Comparison of ENCODE assay signal across 28 cellular contexts in genomic region chr2:52253605-52254004, GRCh38.
"Had no signal": no experiment of that assay in that cellular context is flagged by ENCODE, and none has a peak within 500 bp of the region (broad histone marks: within the 10 kb centered on the region; RNA-seq: fewer than 3 reads in every experiment).

No MANE protein-coding gene starts in this region.

- H3K27ac Mint-ChIP-seq: activated CD4-positive, alpha-beta T cell treated with anti-CD3 and anti-CD28 coated beads, Interleukin-2, amount 10 ng/mL, durations not matched to agents 24 days and 14 days; activated CD8-positive, alpha-beta T cell treated with anti-CD3 and anti-CD28 coated beads for 36 hours; activated naive CD8-positive, alpha-beta T cell treated with anti-CD3 and anti-CD28 coated beads for 36 hours had no signal

- H3K27ac ChIP-seq: ascending aorta, cardiac muscle cell, SJCRH30, SK-N-MC, WERI-Rb-1 had no signal

- H3K4me1 Mint-ChIP-seq: activated CD4-positive, alpha-beta T cell treated with anti-CD3 and anti-CD28 coated beads, Interleukin-2, amount 10 ng/mL, durations not matched to agents 24 days and 14 days; activated naive CD8-positive, alpha-beta T cell treated with anti-CD3 and anti-CD28 coated beads for 36 hours; central memory CD8-positive, alpha-beta T cell had no signal

- H3K4me1 ChIP-seq: ascending aorta, SJCRH30 had no signal

- H3K36me3 ChIP-seq: ascending aorta, cardiac muscle cell, MG63, SJCRH30, WERI-Rb-1 had no signal

- H3K9me3 Mint-ChIP-seq: activated CD4-positive, alpha-beta T cell treated with anti-CD3 and anti-CD28 coated beads, Interleukin-2, amount 10 ng/mL, durations not matched to agents 24 days and 14 days had no signal

- H3K27me3 ChIP-seq: ascending aorta, cardiac muscle cell, MG63, SJCRH30 had no signal

- H3K9me3 ChIP-seq: ascending aorta, MG63, SJCRH30 had no signal

- H3K27me3 Mint-ChIP-seq: activated CD4-positive, alpha-beta T cell treated with anti-CD3 and anti-CD28 coated beads, Interleukin-2, amount 10 ng/mL, durations not matched to agents 24 days and 14 days; activated CD8-positive, alpha-beta T cell treated with anti-CD3 and anti-CD28 coated beads for 36 hours; activated naive CD8-positive, alpha-beta T cell treated with anti-CD3 and anti-CD28 coated beads for 36 hours; central memory CD8-positive, alpha-beta T cell had no signal

- H3K4me3 ChIP-seq: ascending aorta, cardiac muscle cell, MG63, SJCRH30, SK-N-MC had no signal

- H3K4me3 Mint-ChIP-seq: activated CD4-positive, alpha-beta T cell treated with anti-CD3 and anti-CD28 coated beads, Interleukin-2, amount 10 ng/mL, durations not matched to agents 24 days and 14 days; activated CD8-positive, alpha-beta T cell treated with anti-CD3 and anti-CD28 coated beads for 36 hours; activated naive CD8-positive, alpha-beta T cell treated with anti-CD3 and anti-CD28 coated beads for 36 hours; central memory CD8-positive, alpha-beta T cell had no signal

- H3K36me3 Mint-ChIP-seq: activated naive CD8-positive, alpha-beta T cell treated with anti-CD3 and anti-CD28 coated beads for 36 hours had no signal

- ATAC-seq: activated CD8-positive, alpha-beta T cell treated with anti-CD3 and anti-CD28 coated beads for 36 hours; Panc1 had no signal

- DNase-seq: activated CD4-positive, alpha-beta T cell treated with anti-CD3 and anti-CD28 coated beads, Interleukin-2, amount 10 ng/mL, durations not matched to agents 24 days and 14 days; activated CD4-positive, alpha-beta T cell treated with anti-CD3 and anti-CD28 coated beads, Interleukin-2, amount 50 U/mL, for 4 hours; activated CD8-positive, alpha-beta T cell treated with anti-CD3 and anti-CD28 coated beads for 36 hours; activated effector memory CD4-positive, alpha-beta T cell treated with anti-CD3 and anti-CD28 coated beads, Interleukin-2, amount 50 U/mL, for 16 hours; activated naive CD4-positive, alpha-beta T cell; activated naive CD4-positive, alpha-beta T cell treated with anti-CD3 and anti-CD28 coated beads, Interleukin-2, amount 50 U/mL, for 16 hours; activated naive CD8-positive, alpha-beta T cell treated with anti-CD3 and anti-CD28 coated beads for 36 hours; activated T-cell treated with anti-CD3 and anti-CD28 coated beads, Interleukin-2, amount 50 U/mL, for 48 hours; amygdala; Kasumi-1; KBM-7; MG63; NCI-H1048; NCI-H1436 treated with DMSO at 0.1 percent for 48 hours; NCI-H1694 treated with DMSO at 0.1 percent for 48 hours; NCI-H2029; NCI-H345; NCI-H524 treated with DMSO at 0.1 percent for 48 hours; OCI-M1; SHP77; SJCRH30; T1000; WERI-Rb-1 had no signal
